Comparison of ENCODE assay signal across 15 cellular contexts in genomic region chr3:170132335-170132734, GRCh38. TPM values are rescaled to one million over a fixed set of nuclear protein-coding genes. Genes with fewer than 3 reads are reported as not detected.
DNase-seq lines count a peak whose midpoint lies in the region; ATAC-seq, FAIRE-seq and TF ChIP-seq lines count a peak whose summit lies in the region.
"Had no signal": no experiment of that assay in that cellular context is flagged by ENCODE, and none has a peak within 500 bp of the region (broad histone marks: within the 10 kb centered on the region; RNA-seq: fewer than 3 reads in every experiment).

No MANE protein-coding gene starts in this region.

- no peak overlapping the region for H3K4me3 ChIP-seq in Jurkat, Clone E6-1 (ENCODE audit: low read length)
- H3K4me3 ChIP-seq in aorta (ENCODE audit: low read length in 2 of 2), result no peak overlapping the region
- H3K4me3 ChIP-seq in kidney (ENCODE audit: low read length in 2 of 2), result no peak overlapping the region
- no peak overlapping the region for H3K4me3 ChIP-seq in left ventricle myocardium inferior
- H3K4me3 ChIP-seq: body of pancreas had no signal

- H3K27me3 ChIP-seq in aorta (ENCODE audit: control insufficient read depth in 1 of 2, insufficient read depth in 2 of 2, low read length in 1 of 2) (no peaks in the 10 kb centered on the region), left ventricle myocardium inferior (ENCODE audit: low read depth) (no peaks in the 10 kb centered on the region)
- H3K27me3 ChIP-seq: body of pancreas had no signal

- intact Hi-C loops in aorta (cut with DNase I) (no loop called here), kidney (cut with DNase I) (no loop called here), left ventricle myocardium inferior (cut with micrococcal nuclease) (no loop called here)

- H3K9me3 ChIP-seq in aorta (ENCODE audit: control insufficient read depth, low read length) (no peaks in the 10 kb centered on the region), kidney (ENCODE audit: control insufficient read depth in 1 of 2, low read length in 2 of 2) (peaks cover 0 to 4% of the 10 kb centered on the region in 2 donors), left ventricle myocardium inferior (replicated peaks) (peaks cover 13% of the 10 kb centered on the region)
- H3K9me3 ChIP-seq: body of pancreas had no signal

- DNase-seq in DMS53 (lab: John Stamatoyannopoulos, UW) (peak; percentile 4), DMS53 treated with DMSO at 0.1 percent for 48 hours (lab: John Stamatoyannopoulos, UW; ENCODE audit: unreplicated experiment) (no peak), SIG-M5 treated with dmso at 0.1 percent for 504 hours (lab: John Stamatoyannopoulos, UW; ENCODE audit: unreplicated experiment) (peak; percentile 82), iris pigment epithelial cell (ENCODE audit: low read depth) (peak; percentile 18), aorta (no peak), kidney (no peak), left ventricle myocardium inferior (no peak)
- DNase-seq in Jurkat, Clone E6-1 (ENCODE audit: low read depth, low spot score), result peak; percentile 37
- DNase-seq: activated T-cell treated with anti-CD3 and anti-CD28 coated beads, Interleukin-2, amount 50 U/mL, for 1 hour; body of pancreas; CD4-positive, alpha-beta memory T cell had no signal

- H3K36me3 ChIP-seq in aorta (ENCODE audit: control insufficient read depth in 1 of 2, insufficient read depth in 2 of 2, low read length in 1 of 2), result peaks cover 0 to 8% of the 10 kb centered on the region in 2 donors
- H3K36me3 ChIP-seq in kidney (ENCODE audit: control insufficient read depth in 1 of 2, insufficient read depth in 2 of 2, low read length in 2 of 2), result peaks cover 16 to 38% of the 10 kb centered on the region in 2 donors
- peaks cover 74% of the 10 kb centered on the region for H3K36me3 ChIP-seq in left ventricle myocardium inferior

- 83 to 92% methylated on average over 2 of the region's 2 CpGs for WGBS in aorta, 2 donors

- H3K4me1 ChIP-seq in aorta (ENCODE audit: control insufficient read depth in 1 of 2, insufficient read depth in 2 of 2, low read length in 2 of 2), result no peaks in the 10 kb centered on the region
- H3K4me1 ChIP-seq in kidney (ENCODE audit: control insufficient read depth in 1 of 2, insufficient read depth in 1 of 2, low read depth in 1 of 2, low read length in 2 of 2), result peaks cover 0 to 2% of the 10 kb centered on the region in 2 donors
- no peaks in the 10 kb centered on the region for H3K4me1 ChIP-seq in left ventricle myocardium inferior
- H3K4me1 ChIP-seq: body of pancreas had no signal

- H3K9ac ChIP-seq in kidney (ENCODE audit: low read length in 2 of 2), result no peak overlapping the region

- ATAC-seq in aorta (ENCODE audit: low FRiP score), result no peak
- ATAC-seq: body of pancreas, sciatic nerve, SK-N-SH treated with all-trans-retinoic acid at 6 μM for 48 hours had no signal

- FAIRE-seq in kidney (lab: Jason Lieb, UNC), result no peak
- FAIRE-seq: H1 had no signal

- no peak for TF ChIP-seq CTCF in kidney (IDR thresholded peaks at IDR 0.05; ENCODE audit: borderline replicate concordance, extremely low read depth, insufficient read depth)
- no peak for TF ChIP-seq CTCF in left ventricle myocardium inferior (IDR thresholded peaks at IDR 0.05; ENCODE audit: borderline replicate concordance)

- H3K27ac ChIP-seq in aorta (ENCODE audit: low read depth in 1 of 2, low read length in 2 of 2), result no peak overlapping the region
- H3K27ac ChIP-seq in kidney (ENCODE audit: low read depth in 2 of 2, low read length in 2 of 2), result no peak overlapping the region
- no peak overlapping the region for H3K27ac ChIP-seq in left ventricle myocardium inferior (replicated peaks)
- H3K27ac ChIP-seq: 22Rv1, body of pancreas had no signal

RNA-seq across cellular contexts. Expression of gene PHC3, which starts 49.2 kb away (rescaled TPM):
- polyA plus RNA-seq in Jurkat, Clone E6-1 (2012; ENCODE audit: insufficient read depth, insufficient read length), result 10.9 TPM
- total RNA-seq in aorta (100 to 1,000 TPM; 108 to 131 TPM), kidney (85.6 TPM), left ventricle myocardium inferior (53.1 TPM)
- polyA plus RNA-seq in aorta (10 to 100 TPM in 1 of 2 donors, 1 to 10 TPM in 1; 6.1 to 11.3 TPM), kidney (ENCODE audit: insufficient read depth, low read depth, low replicate concordance) (3.6 TPM)

Comparison
In these comparisons a context has a peak if more than half of its experiments do, and no peak if none do; other contexts are left out.
1. DNase-seq: peak in DMS53 (single experiment), Jurkat, Clone E6-1 (single experiment), SIG-M5 treated with dmso at 0.1 percent for 504 hours (single experiment) and iris pigment epithelial cell (single experiment); none in DMS53 treated with DMSO at 0.1 percent for 48 hours (single experiment), aorta (0 of 2), kidney (single experiment) and left ventricle myocardium inferior (single experiment).